In the genomic region with DNA sequence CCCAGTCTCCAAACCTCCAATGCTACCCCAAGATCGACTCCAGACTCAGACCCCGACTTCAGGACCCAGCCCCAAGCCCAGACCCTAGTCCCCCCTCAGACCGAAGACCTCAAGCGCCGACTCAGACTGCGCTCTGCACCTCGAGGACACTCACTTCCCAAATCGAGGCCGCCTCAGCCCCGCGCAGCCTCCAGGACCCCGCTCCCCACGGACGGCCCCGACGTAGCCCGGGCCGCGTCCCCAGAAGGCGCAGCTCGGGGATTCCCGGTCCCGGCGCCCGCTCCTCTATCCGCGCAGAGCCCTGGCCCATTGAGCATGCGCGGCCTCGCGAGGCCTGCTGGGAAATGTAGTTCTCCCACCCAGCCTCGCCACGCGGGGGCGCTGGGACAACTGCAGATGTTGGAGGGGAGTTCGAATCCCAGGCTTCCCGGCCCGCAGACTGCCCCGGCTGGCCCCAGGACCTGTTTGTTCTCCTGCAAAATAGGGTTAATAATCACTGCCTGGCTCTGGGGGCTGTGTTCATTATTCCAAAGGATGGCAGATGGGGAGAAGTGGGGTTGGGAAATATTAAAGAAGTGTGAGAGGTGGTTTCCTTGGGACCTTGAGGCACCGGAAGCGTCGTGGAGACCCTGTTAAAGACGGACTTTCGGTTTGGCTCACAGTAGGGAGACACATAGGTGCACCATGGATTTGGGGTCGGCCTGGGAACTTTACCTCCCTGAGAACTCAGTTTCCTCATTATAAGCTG, we compare ENCODE assay signal across 8 cellular contexts. TPM values are rescaled to one million over a fixed set of nuclear protein-coding genes. Genes with fewer than 3 reads are reported as not detected.
A peak's percentile ranks its signal among the peaks of the same experiment; 100 is the strongest.
DNase-seq lines count a peak whose midpoint lies in the region; ATAC-seq and TF ChIP-seq lines count a peak whose summit lies in the region.

A gene with protein sequence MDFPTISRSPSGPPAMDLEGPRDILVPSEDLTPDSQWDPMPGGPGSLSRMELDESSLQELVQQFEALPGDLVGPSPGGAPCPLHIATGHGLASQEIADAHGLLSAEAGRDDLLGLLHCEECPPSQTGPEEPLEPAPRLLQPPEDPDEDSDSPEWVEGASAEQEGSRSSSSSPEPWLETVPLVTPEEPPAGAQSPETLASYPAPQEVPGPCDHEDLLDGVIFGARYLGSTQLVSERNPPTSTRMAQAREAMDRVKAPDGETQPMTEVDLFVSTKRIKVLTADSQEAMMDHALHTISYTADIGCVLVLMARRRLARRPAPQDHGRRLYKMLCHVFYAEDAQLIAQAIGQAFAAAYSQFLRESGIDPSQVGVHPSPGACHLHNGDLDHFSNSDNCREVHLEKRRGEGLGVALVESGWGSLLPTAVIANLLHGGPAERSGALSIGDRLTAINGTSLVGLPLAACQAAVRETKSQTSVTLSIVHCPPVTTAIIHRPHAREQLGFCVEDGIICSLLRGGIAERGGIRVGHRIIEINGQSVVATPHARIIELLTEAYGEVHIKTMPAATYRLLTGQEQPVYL (minus strand): TSS at position 311 of the 748 bp plus-strand sequence. CDS start 1,428 bp downstream, outside the sequence.

- H3K27me3 Mint-ChIP-seq in progenitor cell of endocrine pancreas: no peaks in the 10 kb centered on the region

- H3K36me3 ChIP-seq in adrenal gland (replicated peaks in 1 of 2) (peaks cover 0 to 29% of the 10 kb centered on the region in 2 donors), upper lobe of right lung (peaks cover 25% of the 10 kb centered on the region)

- H3K36me3 Mint-ChIP-seq in progenitor cell of endocrine pancreas (ENCODE audit: insufficient read depth): peaks cover 1% of the 10 kb centered on the region

- WGBS in adrenal gland, 4 donors: 2 to 6% (median 4%) methylated on average over 24 to 45 of the region's 45 CpGs

- DNase-seq in GM03348 (ENCODE audit: low spot score) (peak; percentile 97), NCI-H1436 treated with DMSO at 0.1 percent for 48 hours (lab: John Stamatoyannopoulos, UW) (peak; percentile 75), T-helper 1 cell (peak; percentile 90 to 94 (median 90)), adrenal gland (peak; percentile 91 to 96 (median 94)), left cardiac atrium (peak; percentile 94), progenitor cell of endocrine pancreas (ENCODE audit: low spot score, unreplicated experiment) (peak; percentile 91), upper lobe of right lung (peak; percentile 96)

- H3K4me3 ChIP-seq in adrenal gland (peak within 1 kb of the TSS; percentile 43 to 98 (median 92)), upper lobe of right lung (peak within 1 kb of the TSS; percentile 97)

- H3K4me3 Mint-ChIP-seq in progenitor cell of endocrine pancreas (ENCODE audit: low read depth): peak within 1 kb of the TSS; percentile 94

- H3K9me3 Mint-ChIP-seq in progenitor cell of endocrine pancreas (ENCODE audit: low read depth): no peaks in the 10 kb centered on the region

- H3K27ac ChIP-seq in adrenal gland: peak within 1 kb of the TSS; percentile 95 to 99 (median 99)
- H3K27ac ChIP-seq in upper lobe of right lung: peak within 1 kb of the TSS; percentile 99

- no peaks in the 10 kb centered on the region for H3K9me3 ChIP-seq in adrenal gland (replicated peaks in 1 of 3)
- H3K9me3 ChIP-seq in upper lobe of right lung: no peaks in the 10 kb centered on the region

- intact Hi-C loops in adrenal gland (cut with DNase I): no loop called here
- intact Hi-C loops in left cardiac atrium (cut with DNase I): loop anchor here in 1 of 2 donors (10.0 kb wide), 1 partner anchor 203 kb away; no protein-coding TSS in a partner anchor
- intact Hi-C loops in upper lobe of right lung (cut with DNase I): no loop called here

- peak within 1 kb of the TSS; percentile 99 for H3K27ac Mint-ChIP-seq in progenitor cell of endocrine pancreas

- TF ChIP-seq CTCF in adrenal gland (IDR thresholded peaks at IDR 0.05) (peak; percentile 58 to 76 (median 68)), progenitor cell of endocrine pancreas (IDR thresholded peaks at IDR 0.05; ENCODE audit: unreplicated experiment) (peak; percentile 64), upper lobe of right lung (IDR thresholded peaks at IDR 0.05) (peak; percentile 67)

- peak in 1 of 2 donors; percentile 65 for TF ChIP-seq POLR2A in adrenal gland (IDR thresholded peaks at IDR 0.05)

- H3K4me1 ChIP-seq in adrenal gland (replicated peaks in 1 of 2) (peaks cover 13 to 28% of the 10 kb centered on the region in 2 donors), upper lobe of right lung (peaks cover 35% of the 10 kb centered on the region)

- peak; percentile 60 for ATAC-seq in HG02642 (IDR thresholded peaks at IDR 0.05; ENCODE audit: poor library complexity, unreplicated experiment)
- ATAC-seq in left cardiac atrium: peak; percentile 60 to 62
- peak; percentile 77 for ATAC-seq in upper lobe of right lung

- peaks cover 7% of the 10 kb centered on the region for H3K4me1 Mint-ChIP-seq in progenitor cell of endocrine pancreas (ENCODE audit: low read depth)

- H3K27me3 ChIP-seq in adrenal gland: no peaks in the 10 kb centered on the region
- H3K27me3 ChIP-seq in upper lobe of right lung: no peaks in the 10 kb centered on the region

RNA-seq across cellular contexts. Expression of the gene that starts here (rescaled TPM):
- 10 to 100 TPM; 11.1 to 35.6 (median 23.3) TPM for total RNA-seq in adrenal gland
- polyA plus RNA-seq in adrenal gland: 10 to 100 TPM in 2 of 3 donors, 1 to 10 TPM in 1; 2.6 to 43.8 (median 24.0) TPM
- total RNA-seq in left cardiac atrium: 10 to 100 TPM; 12.6 to 12.7 TPM
- 31.4 and 33.3 TPM in 2 replicates for total RNA-seq in progenitor cell of endocrine pancreas
- 21.9 TPM for total RNA-seq in upper lobe of right lung

Comparison
In these comparisons a context has a peak if more than half of its experiments do, and no peak if none do; other contexts are left out.
1. Peak in every context shown above with its lines: DNase-seq, ATAC-seq, H3K4me3 ChIP-seq and H3K27ac ChIP-seq.